In genomic region chrX:30248854-30249253, GRCh38 we compare ENCODE assay signal across 25 cellular contexts. TPM values are rescaled to one million over a fixed set of nuclear protein-coding genes. Genes with fewer than 3 reads are reported as not detected.
DNase-seq lines count a peak whose midpoint lies in the region; ATAC-seq and TF ChIP-seq lines count a peak whose summit lies in the region.
"Had no signal": no experiment of that assay in that cellular context is flagged by ENCODE, and none has a peak within 500 bp of the region (broad histone marks: within the 10 kb centered on the region; RNA-seq: fewer than 3 reads in every experiment).

No MANE protein-coding gene starts in this region.

- TF ChIP-seq CTCF in GM20000 (IDR thresholded peaks at IDR 0.05; ENCODE audit: extremely low read depth, missing control alignments), result no peak

- no peak overlapping the region for H4K12ac ChIP-seq in trophoblast cell (ENCODE audit: low read depth, low read length)

- no peak overlapping the region for H3K4me3 ChIP-seq in trophoblast cell (ENCODE audit: low read depth, low read length)
- H3K4me3 ChIP-seq: body of pancreas, lung, psoas muscle, spleen had no signal

- no peak overlapping the region for H2BK5ac ChIP-seq in trophoblast cell (ENCODE audit: low read depth, low read length, poor library complexity)

- H3K79me1 ChIP-seq in trophoblast cell (ENCODE audit: low read length), result no peaks in the 10 kb centered on the region

- H3K9me3 Mint-ChIP-seq in naive thymus-derived CD8-positive, alpha-beta T cell, result peaks cover 0 to 2% (median 0%) of the 10 kb centered on the region in 9 donors
- H3K9me3 Mint-ChIP-seq: activated naive CD4-positive, alpha-beta T cell treated with anti-CD3 and anti-CD28 coated beads, Interleukin-2, amount 50 U/mL, for 72 hours; stimulated activated naive CD8-positive, alpha-beta T cell treated with anti-CD3 and anti-CD28 coated beads, Interleukin-15, Interleukin-2, amounts not matched to agents 100 ng/mL and 50 ng/mL, for 24 hours had no signal

- no peak overlapping the region for H3K9ac ChIP-seq in trophoblast cell (ENCODE audit: low read length)

- H3K79me2 ChIP-seq in trophoblast cell (ENCODE audit: control insufficient read depth, insufficient read depth, low read length, poor library complexity), result no peaks in the 10 kb centered on the region

- H3K4me1 ChIP-seq in trophoblast cell (ENCODE audit: control insufficient read depth in 1 of 2, insufficient read depth in 2 of 2, low read length in 2 of 2), result no peaks in the 10 kb centered on the region
- H3K4me1 ChIP-seq: body of pancreas, psoas muscle, spleen had no signal

- no peak overlapping the region for H3K14ac ChIP-seq in trophoblast cell (ENCODE audit: low read length)

- H2BK120ac ChIP-seq in trophoblast cell (ENCODE audit: insufficient read depth, low read length, poor library complexity), result no peak overlapping the region

- H2AFZ ChIP-seq in trophoblast cell (ENCODE audit: insufficient read depth, low read length, poor library complexity), result no peak overlapping the region

- ATAC-seq in GM18519 (IDR thresholded peaks at IDR 0.05; ENCODE audit: low FRiP score, unreplicated experiment), result peak; percentile 60
- ATAC-seq in HG02884 (IDR thresholded peaks at IDR 0.05; ENCODE audit: unreplicated experiment), result peak; percentile 79
- ATAC-seq in HG03558 (IDR thresholded peaks at IDR 0.05; ENCODE audit: extremely low read depth, unreplicated experiment), result peak; percentile 61
- ATAC-seq in naive thymus-derived CD8-positive, alpha-beta T cell, result no peak
- ATAC-seq: activated naive CD4-positive, alpha-beta T cell treated with anti-CD3 and anti-CD28 coated beads, Interleukin-2, amount 50 U/mL, for 72 hours; body of pancreas; naive thymus-derived CD4-positive, alpha-beta T cell; psoas muscle had no signal

- H3K4ac ChIP-seq in trophoblast cell (ENCODE audit: low read depth, low read length), result no peak overlapping the region

- H3K9me3 ChIP-seq in trophoblast cell (ENCODE audit: insufficient read depth, low read depth, low read length), result no peaks in the 10 kb centered on the region
- H3K9me3 ChIP-seq: body of pancreas, psoas muscle, spleen had no signal

- H3K18ac ChIP-seq in trophoblast cell (ENCODE audit: low read length), result no peak overlapping the region

- no peak overlapping the region for H4K8ac ChIP-seq in trophoblast cell (ENCODE audit: low read depth, low read length)

- no peaks in the 10 kb centered on the region for H3K27me3 Mint-ChIP-seq in naive thymus-derived CD8-positive, alpha-beta T cell
- H3K27me3 Mint-ChIP-seq: naive thymus-derived CD4-positive, alpha-beta T cell; stimulated activated naive CD8-positive, alpha-beta T cell treated with anti-CD3 and anti-CD28 coated beads, Interleukin-15, Interleukin-2, amounts not matched to agents 100 ng/mL and 50 ng/mL, for 24 hours had no signal

- no peaks in the 10 kb centered on the region for H3K4me1 Mint-ChIP-seq in naive thymus-derived CD8-positive, alpha-beta T cell
- H3K4me1 Mint-ChIP-seq: naive thymus-derived CD4-positive, alpha-beta T cell had no signal

- POLR2A ChIA-PET in naive thymus-derived CD8-positive, alpha-beta T cell (lab: Charles Lee), result no interaction called here

- H3K27ac Mint-ChIP-seq in naive thymus-derived CD8-positive, alpha-beta T cell, result no peak overlapping the region
- H3K27ac Mint-ChIP-seq: activated naive CD4-positive, alpha-beta T cell treated with anti-CD3 and anti-CD28 coated beads, Interleukin-2, amount 50 U/mL, for 72 hours; naive thymus-derived CD4-positive, alpha-beta T cell; stimulated activated naive CD8-positive, alpha-beta T cell treated with anti-CD3 and anti-CD28 coated beads, Interleukin-15, Interleukin-2, amounts not matched to agents 100 ng/mL and 50 ng/mL, for 24 hours had no signal

- H3K4me3 Mint-ChIP-seq in naive thymus-derived CD8-positive, alpha-beta T cell, result no peak overlapping the region
- H3K4me3 Mint-ChIP-seq: naive thymus-derived CD4-positive, alpha-beta T cell; stimulated activated naive CD8-positive, alpha-beta T cell treated with anti-CD3 and anti-CD28 coated beads, Interleukin-15, Interleukin-2, amounts not matched to agents 100 ng/mL and 50 ng/mL, for 24 hours had no signal

- DNase-seq in GM20000 (ENCODE audit: low spot score), result peak; percentile 5
- DNase-seq in NCI-H2171 (lab: John Stamatoyannopoulos, UW), result no peak
- no peak for DNase-seq in trophoblast cell
- DNase-seq in naive thymus-derived CD8-positive, alpha-beta T cell, result no peak
- no peak for DNase-seq in ureter (ENCODE audit: low spot score)
- DNase-seq: activated CD4-positive, alpha-beta T cell treated with anti-CD3 and anti-CD28 coated beads for 4 hours; activated T-cell treated with anti-CD3 and anti-CD28 coated beads for 4 hours; body of pancreas; COR-L47; dermis blood vessel endothelial cell; naive thymus-derived CD4-positive, alpha-beta T cell; NCI-H187 treated with DMSO at 0.1 percent for 48 hours; NCI-H510A treated with DMSO at 0.1 percent for 48 hours; OCI-M1; psoas muscle; spleen had no signal

- H4K91ac ChIP-seq in trophoblast cell (ENCODE audit: low read depth, low read length), result no peak overlapping the region

- H3K36me3 Mint-ChIP-seq in naive thymus-derived CD8-positive, alpha-beta T cell, result no peaks in the 10 kb centered on the region
- H3K36me3 Mint-ChIP-seq: activated naive CD4-positive, alpha-beta T cell treated with anti-CD3 and anti-CD28 coated beads, Interleukin-2, amount 50 U/mL, for 72 hours; naive thymus-derived CD4-positive, alpha-beta T cell had no signal

- no peak overlapping the region for H2AK5ac ChIP-seq in trophoblast cell (ENCODE audit: low read length)

- H3K4me2 ChIP-seq in trophoblast cell (ENCODE audit: low read length), result no peak overlapping the region

- H3K36me3 ChIP-seq in trophoblast cell (ENCODE audit: control insufficient read depth in 1 of 2, insufficient read depth in 2 of 2, low read length in 2 of 2), result no peaks in the 10 kb centered on the region
- H3K36me3 ChIP-seq: spleen had no signal

- no peak overlapping the region for H2BK12ac ChIP-seq in trophoblast cell (ENCODE audit: low read length)

- no peak overlapping the region for H3K27ac ChIP-seq in trophoblast cell (ENCODE audit: low read depth, low read length)
- H3K27ac ChIP-seq: body of pancreas, psoas muscle, spleen had no signal

- no peak overlapping the region for H3K23ac ChIP-seq in trophoblast cell (ENCODE audit: low read length)

- WGBS in trophoblast cell (ENCODE audit: extremely low coverage, insufficient coverage, insufficient read length), result no CpG with 5 or more reads among the region's 4 CpGs

- H3K27me3 ChIP-seq in trophoblast cell (ENCODE audit: insufficient read depth, low read length), result no peaks in the 10 kb centered on the region
- H3K27me3 ChIP-seq: body of pancreas, spleen had no signal

RNA-seq across cellular contexts. Expression of gene MAGEB1, which starts 1.9 kb away (rescaled TPM):
- polyA plus RNA-seq in trophoblast cell (2013), result 0.05 TPM in 1 of 2 replicates, not detected in the other
- total RNA-seq in naive thymus-derived CD8-positive, alpha-beta T cell, result not detected
- not detected for polyA plus RNA-seq in naive thymus-derived CD8-positive, alpha-beta T cell
- total RNA-seq in ureter, result not detected
- total RNA-seq: activated naive CD4-positive, alpha-beta T cell treated with anti-CD3 and anti-CD28 coated beads, Interleukin-2, amount 50 U/mL, for 72 hours; body of pancreas; dermis blood vessel endothelial cell; epithelial cell of proximal tubule; glomerular endothelial cell; lung; M059J; naive thymus-derived CD4-positive, alpha-beta T cell; psoas muscle; spleen had no signal
- polyA plus RNA-seq: lung; naive thymus-derived CD4-positive, alpha-beta T cell; psoas muscle; spleen had no signal

RNA-seq across cellular contexts. Expression of gene MAGEB4, which starts 7.1 kb away (rescaled TPM):
- 0.04 TPM in 2 replicates for polyA plus RNA-seq in trophoblast cell (2013)
- total RNA-seq in naive thymus-derived CD8-positive, alpha-beta T cell, result not detected
- polyA plus RNA-seq in naive thymus-derived CD8-positive, alpha-beta T cell, result not detected
- not detected for total RNA-seq in ureter
- total RNA-seq: activated naive CD4-positive, alpha-beta T cell treated with anti-CD3 and anti-CD28 coated beads, Interleukin-2, amount 50 U/mL, for 72 hours; body of pancreas; dermis blood vessel endothelial cell; epithelial cell of proximal tubule; glomerular endothelial cell; lung; M059J; naive thymus-derived CD4-positive, alpha-beta T cell; psoas muscle; spleen had no signal
- polyA plus RNA-seq: lung; naive thymus-derived CD4-positive, alpha-beta T cell; psoas muscle; spleen had no signal

RNA-seq across cellular contexts. Expression of gene MAGEB3, which starts 18.4 kb away (rescaled TPM):
- polyA plus RNA-seq in trophoblast cell (2013), result 0.03 and 0.04 TPM in 2 replicates
- total RNA-seq in naive thymus-derived CD8-positive, alpha-beta T cell, result not detected
- polyA plus RNA-seq in naive thymus-derived CD8-positive, alpha-beta T cell, result not detected
- not detected for total RNA-seq in ureter
- total RNA-seq: activated naive CD4-positive, alpha-beta T cell treated with anti-CD3 and anti-CD28 coated beads, Interleukin-2, amount 50 U/mL, for 72 hours; body of pancreas; dermis blood vessel endothelial cell; epithelial cell of proximal tubule; glomerular endothelial cell; lung; naive thymus-derived CD4-positive, alpha-beta T cell; psoas muscle; spleen had no signal
- polyA plus RNA-seq: lung; naive thymus-derived CD4-positive, alpha-beta T cell; psoas muscle had no signal

RNA-seq across cellular contexts. Expression of gene MAGEB2, which starts 33.5 kb away (rescaled TPM):
- not detected in 2 replicates for polyA plus RNA-seq in trophoblast cell (2013)
- not detected for total RNA-seq in naive thymus-derived CD8-positive, alpha-beta T cell
- polyA plus RNA-seq in naive thymus-derived CD8-positive, alpha-beta T cell, result not detected
- total RNA-seq in ureter, result not detected
- total RNA-seq: activated naive CD4-positive, alpha-beta T cell treated with anti-CD3 and anti-CD28 coated beads, Interleukin-2, amount 50 U/mL, for 72 hours; body of pancreas; dermis blood vessel endothelial cell; epithelial cell of proximal tubule; glomerular endothelial cell; lung; naive thymus-derived CD4-positive, alpha-beta T cell; psoas muscle; spleen had no signal
- polyA plus RNA-seq: lung; naive thymus-derived CD4-positive, alpha-beta T cell; psoas muscle; spleen had no signal

Comparison
In these comparisons a context has a peak if more than half of its experiments do, and no peak if none do; other contexts are left out.
1. ATAC-seq: peak in GM18519 (single experiment), HG02884 (single experiment) and HG03558 (single experiment); none in naive thymus-derived CD8-positive, alpha-beta T cell (0 of 2).